9 cellular contexts compared by ENCODE assay signal in genomic region chr2:131656816-131657633, GRCh38.
"Had no signal": no experiment of that assay in that cellular context is flagged by ENCODE, and none has a peak within 500 bp of the region (broad histone marks: within the 10 kb centered on the region; RNA-seq: fewer than 3 reads in every experiment).

No MANE protein-coding gene starts in this region.

- H3K27ac ChIP-seq: HL-60, KMS-11 had no signal

- H2AFZ ChIP-seq: GM23338 had no signal

- FAIRE-seq: H1, H54 had no signal

- H3K4me2 ChIP-seq: GM23338, KMS-11 had no signal

- DNase-seq: H9, HCEC 1CT, IMR-90, KBM-7 had no signal

- H3K4me3 ChIP-seq: GM23338 had no signal

- H3K9ac ChIP-seq: KMS-11 had no signal

- ATAC-seq: GM23338 had no signal
